ENCODE assay signal across 8 cellular contexts in the genomic region with DNA sequence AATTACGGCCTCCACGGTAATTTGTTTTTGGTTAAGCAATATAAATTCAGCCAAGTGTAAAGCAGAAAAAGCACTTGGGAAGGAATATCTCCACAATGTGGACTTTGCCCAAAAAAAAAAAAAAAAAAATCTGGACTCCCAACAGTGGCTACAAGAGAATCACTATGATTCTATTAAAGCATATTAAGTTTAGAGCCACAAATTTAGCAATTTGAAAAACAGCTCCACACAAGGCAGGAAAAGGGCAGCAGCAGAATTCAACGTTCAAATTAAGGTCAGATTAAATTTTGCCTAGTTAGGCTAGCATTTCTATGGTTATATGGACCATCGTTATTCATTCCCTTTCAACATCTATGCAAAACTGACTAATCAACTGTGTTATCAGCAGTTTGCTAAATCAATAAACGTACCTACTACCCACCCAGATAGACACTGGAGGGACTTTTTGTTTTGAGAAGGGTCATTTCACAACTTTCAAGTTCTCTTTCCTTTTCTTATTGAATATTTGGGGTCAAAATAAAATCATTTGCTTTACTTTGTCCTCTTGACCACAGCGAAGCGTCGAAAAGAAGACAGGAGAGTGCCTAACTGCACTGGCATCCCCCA.
A peak's percentile ranks its signal among the peaks of the same experiment; 100 is the strongest.
DNase-seq lines count a peak whose midpoint lies in the region; ATAC-seq and TF ChIP-seq lines count a peak whose summit lies in the region.

No MANE protein-coding gene starts in this region.

- no peaks in the 10 kb centered on the region for H3K27me3 ChIP-seq in BLaER1 treated with 17β-estradiol and CSF1 and Interleukin-3, amounts not matched to agents 10 nM and 100 nM
- no peaks in the 10 kb centered on the region for H3K27me3 ChIP-seq in OCI-LY3 (ENCODE audit: low read depth, low read length)

- H4K20me1 ChIP-seq in BLaER1 treated with 17β-estradiol and CSF1 and Interleukin-3, amounts not matched to agents 10 nM and 100 nM = peaks cover 0 to 29% (median 20%) of the 10 kb centered on the region in 11 experiments; a peak in 15 of 22 replicates
- H4K20me1 ChIP-seq in OCI-LY3 (ENCODE audit: insufficient read depth, low read length) = no peaks in the 10 kb centered on the region

- no peak for TF ChIP-seq CTCF in OCI-LY3 (IDR thresholded peaks at IDR 0.05; ENCODE audit: low read depth, low read length)
- no peak for TF ChIP-seq CTCF in fibroblast of pulmonary artery (IDR thresholded peaks at IDR 0.05; ENCODE audit: low read length, missing control alignments)

- ATAC-seq in GM21381 (IDR thresholded peaks at IDR 0.05; ENCODE audit: unreplicated experiment) = peak; percentile 1

- H3K4me1 ChIP-seq in BLaER1 treated with 17β-estradiol and CSF1 and Interleukin-3, amounts not matched to agents 10 nM and 100 nM = peaks cover 10 to 29% (median 24%) of the 10 kb centered on the region in 10 experiments; a peak in 18 of 20 replicates
- peaks cover 13% of the 10 kb centered on the region for H3K4me1 ChIP-seq in OCI-LY3 (ENCODE audit: low read length)

- H3K27ac ChIP-seq in BLaER1 treated with 17β-estradiol and CSF1 and Interleukin-3, amounts not matched to agents 10 nM and 100 nM = peak overlapping the region in 3 of 11 experiments; percentile 88 to 96 (median 91); a peak in 3 of 22 replicates
- no peak overlapping the region for H3K27ac ChIP-seq in OCI-LY3 (ENCODE audit: low read length)
- peak overlapping the region in 8 of 21 experiments; percentile 83 to 96 (median 89) for H3K27ac ChIP-seq in skin epidermis

- H2AFZ ChIP-seq in OCI-LY3 (ENCODE audit: low read depth, low read length) = peak overlapping the region; percentile 58; the same call in 1 of the 2 replicates

- H3K79me2 ChIP-seq in OCI-LY3 (ENCODE audit: low read length) = no peaks in the 10 kb centered on the region

- peaks cover 0 to 10% (median 5%) of the 10 kb centered on the region in 11 experiments; a peak in 4 of 22 replicates for H3K9me3 ChIP-seq in BLaER1 treated with 17β-estradiol and CSF1 and Interleukin-3, amounts not matched to agents 10 nM and 100 nM (replicated peaks in 1 of 11)
- H3K9me3 ChIP-seq in OCI-LY3 (ENCODE audit: insufficient read depth, low read length) = no peaks in the 10 kb centered on the region

- peak overlapping the region; percentile 71 to 91 (median 83) for H3K4me2 ChIP-seq in BLaER1 treated with 17β-estradiol and CSF1 and Interleukin-3, amounts not matched to agents 10 nM and 100 nM
- H3K4me2 ChIP-seq in OCI-LY3 (ENCODE audit: low read length) = peak overlapping the region; percentile 98

- peak overlapping the region; percentile 75 to 92 (median 84) for H3K4me3 ChIP-seq in BLaER1 treated with 17β-estradiol and CSF1 and Interleukin-3, amounts not matched to agents 10 nM and 100 nM
- peak overlapping the region; percentile 99 for H3K4me3 ChIP-seq in OCI-LY3 (ENCODE audit: low read length)
- H3K4me3 ChIP-seq in fibroblast of pulmonary artery (replicated peaks; ENCODE audit: low read depth, low read length) = peak overlapping the region; percentile 93
- H3K4me3 ChIP-seq in skin epidermis = peak overlapping the region; percentile 77 to 98 (median 86)

- H3K36me3 ChIP-seq in BLaER1 treated with 17β-estradiol and CSF1 and Interleukin-3, amounts not matched to agents 10 nM and 100 nM = peaks cover 21 to 41% (median 33%) of the 10 kb centered on the region in 11 experiments
- H3K36me3 ChIP-seq in OCI-LY3 (replicated peaks; ENCODE audit: low read depth, low read length) = no peaks in the 10 kb centered on the region

- no peak for DNase-seq in fibroblast of pulmonary artery (ENCODE audit: low read depth)
- DNase-seq in NOMO-1 treated with dmso at 0.1 percent for 144 hours (lab: John Stamatoyannopoulos, UW; ENCODE audit: unreplicated experiment) = no peak
- DNase-seq in GM19240 (ENCODE audit: insufficient read length, low spot score) = no peak
- no peak for DNase-seq in Ammon's horn (ENCODE audit: low spot score)

- peak overlapping the region; percentile 87 to 97 (median 92); a peak in 17 of 22 replicates for H3K9ac ChIP-seq in BLaER1 treated with 17β-estradiol and CSF1 and Interleukin-3, amounts not matched to agents 10 nM and 100 nM
- 0 out of 2 replicates have a peak overlapping the region, but pooled peaks have one; percentile 16 for H3K9ac ChIP-seq in OCI-LY3 (ENCODE audit: low read length)
